ENCODE assay signal across 1 cellular context in the genomic region with DNA sequence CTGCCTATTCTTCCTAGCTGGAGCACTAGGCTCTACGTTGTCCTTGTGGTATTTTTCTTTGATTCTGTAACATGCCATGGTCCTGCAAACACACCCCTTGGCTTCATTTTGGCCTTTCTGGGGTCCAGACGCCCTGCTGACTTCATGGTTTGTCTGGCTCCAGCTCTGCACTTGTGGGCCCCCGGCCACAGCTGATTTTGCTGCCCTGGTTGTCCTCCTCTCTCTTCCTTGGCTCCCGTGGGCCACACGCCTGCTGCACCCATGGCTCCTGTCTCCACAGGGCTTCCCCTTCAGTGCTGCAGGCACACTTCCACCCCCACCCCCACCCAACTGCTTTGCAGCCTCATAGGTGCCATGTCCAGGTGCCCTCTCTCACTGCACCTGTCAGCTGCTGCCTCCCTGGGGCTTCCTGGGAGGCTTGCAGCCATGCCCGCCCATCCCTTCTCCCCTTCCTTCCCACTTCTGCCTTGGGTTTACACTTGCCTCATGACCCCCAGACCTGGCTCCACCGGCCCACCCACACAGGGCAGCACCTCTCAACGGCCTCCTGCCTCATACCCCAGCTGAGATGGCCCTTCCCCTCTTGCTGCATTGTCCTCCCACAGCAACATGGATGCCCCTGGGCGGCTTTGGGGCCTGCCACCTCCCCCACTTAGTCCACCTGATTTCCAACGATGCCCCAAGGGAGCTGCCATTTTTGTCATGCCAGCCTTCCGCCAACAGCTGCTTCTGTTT.
TF ChIP-seq lines count a peak whose summit lies in the region.

No MANE protein-coding gene starts in this region.

TF ChIP-seq in WTC11, 78 proteins besides CTCF, POLR2A, EP300 and RAD21 (continued from another document):
- TF ChIP-seq, protein P1, sequence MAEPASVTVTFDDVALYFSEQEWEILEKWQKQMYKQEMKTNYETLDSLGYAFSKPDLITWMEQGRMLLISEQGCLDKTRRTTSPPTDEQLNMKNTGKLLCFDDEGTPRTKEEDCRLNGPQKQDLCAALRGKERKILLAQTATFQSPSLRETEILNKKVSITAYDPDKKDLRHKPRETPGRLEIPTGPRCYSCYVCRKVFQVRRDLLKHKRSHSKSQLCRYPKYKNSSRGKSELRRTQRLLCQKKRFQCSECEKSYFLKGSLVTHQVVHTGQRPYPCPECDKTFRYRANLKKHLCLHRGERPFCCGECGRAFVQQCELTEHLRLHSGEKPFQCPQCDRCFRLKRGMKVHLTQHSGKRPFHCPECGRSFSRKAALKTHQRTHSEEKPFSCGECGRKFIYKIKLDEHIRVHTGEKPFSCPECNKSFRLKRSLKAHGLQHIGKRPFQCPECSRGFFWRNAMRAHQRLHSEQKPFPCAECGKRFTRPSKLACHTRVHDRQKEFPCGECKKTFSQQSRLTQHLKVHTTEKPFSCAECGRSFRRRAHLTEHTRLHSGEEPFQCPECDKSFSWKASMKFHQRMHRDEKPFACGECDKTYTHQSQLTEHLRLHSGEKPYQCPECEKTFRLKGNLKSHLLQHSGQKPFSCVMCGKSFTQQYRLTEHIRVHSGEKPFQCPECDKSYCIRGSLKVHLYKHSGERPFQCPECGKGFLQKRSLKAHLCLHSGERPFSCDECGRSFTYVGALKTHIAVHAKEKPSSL (CRISPR knock-in tag; conservative IDR thresholded peaks at IDR 0.05): no peak
- no peak for TF ChIP-seq EMX1 (CRISPR knock-in tag; IDR thresholded peaks at IDR 0.05)
